Comparison of ENCODE assay signal across 9 cellular contexts in genomic region chr1:19463204-19463803, GRCh38. TPM values are rescaled to one million over a fixed set of nuclear protein-coding genes. Genes with fewer than 3 reads are reported as not detected.
DNase-seq lines count a peak whose midpoint lies in the region; ATAC-seq and FAIRE-seq lines count a peak whose summit lies in the region.
"Had no signal": no experiment of that assay in that cellular context is flagged by ENCODE, and none has a peak within 500 bp of the region (broad histone marks: within the 10 kb centered on the region; RNA-seq: fewer than 3 reads in every experiment).

No MANE protein-coding gene starts in this region.

- ATAC-seq in GM19467 (IDR thresholded peaks at IDR 0.05; ENCODE audit: unreplicated experiment) (peak; percentile 45), HG03378 (IDR thresholded peaks at IDR 0.05; ENCODE audit: unreplicated experiment) (peak; percentile 47)

- FAIRE-seq in small intestine (lab: Jason Lieb, UNC) (no peak), urothelium cell line (lab: Jason Lieb, UNC) (no peak)

- H3K4me1 Mint-ChIP-seq in activated naive CD4-positive, alpha-beta T cell treated with anti-CD3 and anti-CD28 coated beads, Interleukin-2, amount 10 ng/mL, durations not matched to agents 7 days and 5 days = peaks cover 95% of the 10 kb centered on the region

- peak overlapping the region; percentile 67 for H3K4me3 Mint-ChIP-seq in activated naive CD4-positive, alpha-beta T cell treated with anti-CD3 and anti-CD28 coated beads, Interleukin-2, amount 10 ng/mL, durations not matched to agents 7 days and 5 days

- peak; percentile 86 for DNase-seq in activated naive CD4-positive, alpha-beta T cell treated with anti-CD3 and anti-CD28 coated beads, Interleukin-2, amount 10 ng/mL, durations not matched to agents 7 days and 5 days
- DNase-seq in small intestine (peak; percentile 70), LoVo (ENCODE audit: low spot score) (no peak), urothelium cell line (ENCODE audit: low spot score) (no peak), NCI-H345 treated with DMSO at 0.1 percent for 48 hours (lab: John Stamatoyannopoulos, UW; ENCODE audit: unreplicated experiment) (no peak), middle frontal gyrus (ENCODE audit: extremely low spot score, low spot score) (no peak)

- no peaks in the 10 kb centered on the region for H3K36me3 ChIP-seq in small intestine (ENCODE audit: control insufficient read depth in 2 of 2, insufficient read depth in 2 of 2, low read length in 2 of 2)
- H3K36me3 ChIP-seq: thoracic aorta had no signal

- peaks cover 45% of the 10 kb centered on the region for H3K36me3 Mint-ChIP-seq in activated naive CD4-positive, alpha-beta T cell treated with anti-CD3 and anti-CD28 coated beads, Interleukin-2, amount 10 ng/mL, durations not matched to agents 7 days and 5 days

- no peaks in the 10 kb centered on the region for H3K9me3 Mint-ChIP-seq in activated naive CD4-positive, alpha-beta T cell treated with anti-CD3 and anti-CD28 coated beads, Interleukin-2, amount 10 ng/mL, durations not matched to agents 7 days and 5 days

- no peaks in the 10 kb centered on the region for H3K27me3 Mint-ChIP-seq in activated naive CD4-positive, alpha-beta T cell treated with anti-CD3 and anti-CD28 coated beads, Interleukin-2, amount 10 ng/mL, durations not matched to agents 7 days and 5 days

- H3K4me1 ChIP-seq in small intestine (ENCODE audit: control insufficient read depth in 2 of 2, insufficient read depth in 1 of 2, low read depth in 1 of 2, low read length in 1 of 2) = peaks cover 18 to 33% of the 10 kb centered on the region in 2 donors

- H3K27ac Mint-ChIP-seq in activated naive CD4-positive, alpha-beta T cell treated with anti-CD3 and anti-CD28 coated beads, Interleukin-2, amount 10 ng/mL, durations not matched to agents 7 days and 5 days = peak overlapping the region; percentile 98

- no peaks in the 10 kb centered on the region for H3K9me3 ChIP-seq in small intestine (ENCODE audit: control insufficient read depth, low read depth)
- H3K9me3 ChIP-seq: thoracic aorta had no signal

- 2 to 25% (median 19%) methylated on average over 4 of the region's 4 CpGs for WGBS in small intestine, 3 donors

- CTCF ChIA-PET in activated naive CD4-positive, alpha-beta T cell treated with anti-CD3 and anti-CD28 coated beads, Interleukin-2, amount 10 ng/mL, durations not matched to agents 7 days and 5 days (lab: Charles Lee) = interaction anchor here (1.6 kb wide), 1 partner anchor 23 kb away, joined by 4 read pairs; no protein-coding TSS in a partner anchor

- no peak overlapping the region for H3K4me3 ChIP-seq in small intestine (ENCODE audit: low read depth in 1 of 2, low read length in 2 of 2)
- H3K4me3 ChIP-seq: thoracic aorta had no signal

- H3K27ac ChIP-seq in small intestine (ENCODE audit: low read depth in 1 of 2, low read length in 1 of 2) = peak overlapping the region; percentile 64 to 79
- H3K27ac ChIP-seq: thoracic aorta had no signal

- H3K27me3 ChIP-seq in small intestine (ENCODE audit: control insufficient read depth in 2 of 2, insufficient read depth in 2 of 2, low read length in 2 of 2) = no peaks in the 10 kb centered on the region

RNA-seq across cellular contexts. Expression of gene CAPZB, which starts 22.0 kb away (rescaled TPM):
- 100 to 1,000 TPM; 262 to 292 (median 289) TPM for polyA plus RNA-seq in small intestine

Comparison
In these comparisons a context has a peak if more than half of its experiments do, and no peak if none do; other contexts are left out.
1. DNase-seq: peak in activated naive CD4-positive, alpha-beta T cell treated with anti-CD3 and anti-CD28 coated beads, Interleukin-2, amount 10 ng/mL, durations not matched to agents 7 days and 5 days (single experiment) and small intestine (single experiment); none in LoVo (single experiment), urothelium cell line (single experiment), NCI-H345 treated with DMSO at 0.1 percent for 48 hours (single experiment) and middle frontal gyrus (single experiment).